In genomic region chr9:130834371-130835311, GRCh38 we compare ENCODE assay signal across 8 cellular contexts. TPM values are rescaled to one million over a fixed set of nuclear protein-coding genes. Genes with fewer than 3 reads are reported as not detected.
DNase-seq lines count a peak whose midpoint lies in the region; ATAC-seq, FAIRE-seq and TF ChIP-seq lines count a peak whose summit lies in the region.

Gene ABL1 (plus strand): TSS chr9:130835254. CDS start chr9:130835447, 193 bp downstream.

- H3K4me1 ChIP-seq in pancreas (peaks cover 3 to 17% (median 13%) of the 10 kb centered on the region in 3 donors), tibial nerve (peaks cover 0 to 63% (median 30%) of the 10 kb centered on the region in 4 donors)

- peak in 1 of 2 donors; percentile 73 for TF ChIP-seq EP300 in tibial nerve (IDR thresholded peaks at IDR 0.05)

- H3K4me3 ChIP-seq in pancreas (peak within 1 kb of the TSS; percentile 43 to 67 (median 54)), tibial nerve (peak within 1 kb of the TSS; percentile 66 to 76 (median 68))

- no peaks in the 10 kb centered on the region for H3K9me3 Mint-ChIP-seq in activated naive CD4-positive, alpha-beta T cell treated with anti-CD3 and anti-CD28 coated beads, Interleukin-2, amount 50 U/mL, for 24 hours

- H3K36me3 ChIP-seq in pancreas (no peaks in the 10 kb centered on the region), tibial nerve (no peaks in the 10 kb centered on the region)

- H3K27ac ChIP-seq in pancreas, result peak within 1 kb of the TSS; percentile 60 to 89 (median 82)
- H3K27ac ChIP-seq in tibial nerve, result peak within 1 kb of the TSS; percentile 87 to 96 (median 92)

- H3K36me3 Mint-ChIP-seq in activated naive CD4-positive, alpha-beta T cell treated with anti-CD3 and anti-CD28 coated beads, Interleukin-2, amount 50 U/mL, for 24 hours, result no peaks in the 10 kb centered on the region

- no peak for TF ChIP-seq POLR2A in tibial nerve (IDR thresholded peaks at IDR 0.05)

- peak within 1 kb of the TSS; percentile 99 for H3K4me3 Mint-ChIP-seq in activated naive CD4-positive, alpha-beta T cell treated with anti-CD3 and anti-CD28 coated beads, Interleukin-2, amount 50 U/mL, for 24 hours

- FAIRE-seq in pancreas (lab: Jason Lieb, UNC), result no peak

- H3K27me3 Mint-ChIP-seq in activated naive CD4-positive, alpha-beta T cell treated with anti-CD3 and anti-CD28 coated beads, Interleukin-2, amount 50 U/mL, for 24 hours, result no peaks in the 10 kb centered on the region

- peaks cover 50% of the 10 kb centered on the region for H3K4me1 Mint-ChIP-seq in activated naive CD4-positive, alpha-beta T cell treated with anti-CD3 and anti-CD28 coated beads, Interleukin-2, amount 50 U/mL, for 24 hours

- peak; percentile 93 for DNase-seq in DMS53 (lab: John Stamatoyannopoulos, UW)
- peak; percentile 67 for DNase-seq in LoVo (ENCODE audit: low spot score)
- DNase-seq in glomerular endothelial cell (ENCODE audit: extremely low read depth, low read depth, low spot score), result no peak
- DNase-seq in pancreas, result peak; percentile 64 to 89 (median 75)
- peak; percentile 57 to 64 for DNase-seq in tibial nerve (ENCODE audit: low spot score in 2 of 2)

- TF ChIP-seq CTCF in pancreas (IDR thresholded peaks at IDR 0.05) (no peak), tibial nerve (IDR thresholded peaks at IDR 0.05) (peak in 2 of 5 experiments; percentile 17 to 34)

- WGBS in pancreas, 2 donors, result 3% methylated on average over 50 to 72 of the region's 72 CpGs
- 2 to 3% methylated on average over 35 to 58 of the region's 72 CpGs for WGBS in tibial nerve, 2 donors

- peak within 1 kb of the TSS; percentile 98 for H3K27ac Mint-ChIP-seq in activated naive CD4-positive, alpha-beta T cell treated with anti-CD3 and anti-CD28 coated beads, Interleukin-2, amount 50 U/mL, for 24 hours

- intact Hi-C loops in pancreas (cut with DNase I), result no loop called here

- H3K27me3 ChIP-seq in pancreas (no peaks in the 10 kb centered on the region), tibial nerve (no peaks in the 10 kb centered on the region)

- H3K9me3 ChIP-seq in pancreas, result no peaks in the 10 kb centered on the region
- H3K9me3 ChIP-seq in tibial nerve, result no peaks in the 10 kb centered on the region

- peak; percentile 69 for ATAC-seq in GM21619 (IDR thresholded peaks at IDR 0.05; ENCODE audit: unreplicated experiment)
- ATAC-seq in SK-N-SH treated with all-trans-retinoic acid at 6 μM for 48 hours, result peak; percentile 73
- ATAC-seq in pancreas, result peak; percentile 84 to 91 (median 88)

TF ChIP-seq in SK-N-SH treated with all-trans-retinoic acid at 6 μM for 48 hours, 23 proteins besides CTCF, POLR2A, EP300 and RAD21:
- TF ChIP-seq BACH2 (CRISPR knock-in tag; IDR thresholded peaks at IDR 0.05; ENCODE audit: borderline replicate concordance) (0 out of 2 replicates have a peak, but pooled peaks have one; percentile 55), POU6F1 (CRISPR knock-in tag; IDR thresholded peaks at IDR 0.05; ENCODE audit: borderline replicate concordance, low read depth) (no peak), CREB5 (CRISPR knock-in tag; IDR thresholded peaks at IDR 0.05; ENCODE audit: low read depth) (no peak), CSDC2 (CRISPR knock-in tag; IDR thresholded peaks at IDR 0.05) (no peak), GLIS3 (CRISPR knock-in tag; IDR thresholded peaks at IDR 0.05) (no peak), ZNF70 (CRISPR knock-in tag; IDR thresholded peaks at IDR 0.05) (no peak), PATZ1 (CRISPR knock-in tag; IDR thresholded peaks at IDR 0.05; ENCODE audit: borderline replicate concordance) (peak; percentile 37; the same call in 1 of the 2 replicates), ESRRG (CRISPR knock-in tag; IDR thresholded peaks at IDR 0.05) (no peak), ZNF565 (CRISPR knock-in tag; conservative IDR thresholded peaks at IDR 0.05; ENCODE audit: low read depth) (no peak), PPARA (CRISPR knock-in tag; IDR thresholded peaks at IDR 0.05; ENCODE audit: borderline replicate concordance) (0 out of 2 replicates have a peak, but pooled peaks have one; percentile 5), ZFP3 (CRISPR knock-in tag; IDR thresholded peaks at IDR 0.05) (no peak), ARNTL (CRISPR knock-in tag; IDR thresholded peaks at IDR 0.05; ENCODE audit: borderline replicate concordance, low read depth) (no peak)

RNA-seq across cellular contexts. Expression of gene ABL1, which starts in this region (rescaled TPM):
- 62.9 and 90.6 TPM in 2 replicates for total RNA-seq in glomerular endothelial cell
- 10 to 100 TPM; 16.4 to 31.9 (median 22.2) TPM for total RNA-seq in pancreas
- polyA plus RNA-seq in pancreas, result 10 to 100 TPM; 15.3 to 16.8 TPM
- 100 to 1,000 TPM in 1 of 4 donors, 10 to 100 TPM in 3; 58.0 to 105 (median 78.6) TPM for total RNA-seq in tibial nerve
